Comparison of ENCODE assay signal across 8 cellular contexts in the genomic region with DNA sequence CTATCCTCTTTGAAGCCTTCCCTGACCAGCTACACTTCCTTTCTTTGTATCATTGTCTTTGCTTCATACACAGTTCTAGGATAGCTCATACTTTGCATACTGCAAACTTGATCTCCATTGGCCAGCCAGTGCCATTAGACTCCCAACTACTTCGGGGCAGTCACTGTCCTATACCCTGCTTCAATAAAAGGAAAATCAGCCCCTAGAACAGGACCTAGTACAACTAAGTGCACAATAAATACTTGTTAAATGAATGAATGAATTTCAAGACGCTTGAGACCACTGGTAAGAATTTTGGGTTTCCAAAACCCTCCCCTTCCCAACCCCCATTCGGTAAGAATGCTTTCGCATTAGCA. TPM values are rescaled to one million over a fixed set of nuclear protein-coding genes. Genes with fewer than 3 reads are reported as not detected.
A peak's percentile ranks its signal among the peaks of the same experiment; 100 is the strongest.
DNase-seq lines count a peak whose midpoint lies in the region; ATAC-seq and TF ChIP-seq lines count a peak whose summit lies in the region.

No MANE protein-coding gene starts in this region.

- H3K27ac ChIP-seq in cardiac muscle cell, result no peak overlapping the region
- peak overlapping the region in 3 of 5 donors; percentile 49 to 79 (median 70) for H3K27ac ChIP-seq in adrenal gland
- peak overlapping the region in 1 of 3 donors; percentile 35 for H3K27ac ChIP-seq in right lobe of liver
- peak overlapping the region; percentile 72 to 81 (median 80) for H3K27ac ChIP-seq in upper lobe of left lung

- no peaks in the 10 kb centered on the region for H3K9me3 ChIP-seq in cardiac muscle cell (ENCODE audit: low read depth)
- no peaks in the 10 kb centered on the region for H3K9me3 ChIP-seq in adrenal gland (replicated peaks in 1 of 3)
- no peaks in the 10 kb centered on the region for H3K9me3 ChIP-seq in right lobe of liver
- H3K9me3 ChIP-seq in upper lobe of left lung, result no peaks in the 10 kb centered on the region

- TF ChIP-seq CTCF in cardiac muscle cell (IDR thresholded peaks at IDR 0.05; ENCODE audit: low read depth, low read length) (no peak), adrenal gland (IDR thresholded peaks at IDR 0.05) (no peak), right lobe of liver (IDR thresholded peaks at IDR 0.05) (no peak), upper lobe of left lung (IDR thresholded peaks at IDR 0.05) (no peak)

- intact Hi-C loops in Right ventricle myocardium inferior (cut with DNase I) (no loop called here), adrenal gland (cut with DNase I) (no loop called here), right lobe of liver (cut with DNase I) (no loop called here)

- H3K4me3 ChIP-seq in cardiac muscle cell (peak overlapping the region; percentile 72), adrenal gland (peak overlapping the region in 3 of 4 donors; percentile 82 to 97 (median 92)), right lobe of liver (peak overlapping the region; percentile 93 to 98 (median 96)), upper lobe of left lung (peak overlapping the region; percentile 65 to 89 (median 70))

- H3K4me1 ChIP-seq in cardiac muscle cell (ENCODE audit: low read depth) (no peaks in the 10 kb centered on the region), adrenal gland (replicated peaks in 1 of 2) (peaks cover 7 to 14% of the 10 kb centered on the region in 2 donors), right lobe of liver (peaks cover 0 to 21% (median 5%) of the 10 kb centered on the region in 4 donors), upper lobe of left lung (peaks cover 9 to 20% (median 16%) of the 10 kb centered on the region in 4 donors)

- H3K27me3 ChIP-seq in cardiac muscle cell (peaks cover 41% of the 10 kb centered on the region), adrenal gland (no peaks in the 10 kb centered on the region), right lobe of liver (no peaks in the 10 kb centered on the region), upper lobe of left lung (no peaks in the 10 kb centered on the region)

- DNase-seq in cardiac muscle cell (ENCODE audit: low read depth in 1 of 2, low spot score in 1 of 2), result no peak
- no peak for DNase-seq in Right ventricle myocardium inferior (ENCODE audit: missing footprints)
- no peak for DNase-seq in adrenal gland
- DNase-seq in right lobe of liver, result no peak
- no peak for DNase-seq in upper lobe of left lung
- no peak for DNase-seq in GM19238 (ENCODE audit: insufficient read length, low spot score)
- no peak for DNase-seq in HuH-7.5 (ENCODE audit: low spot score)

- WGBS in adrenal gland, 4 donors, result 8 to 13% (median 8%) methylated on average over 3 to 4 of the region's 4 CpGs
- 4% methylated on average over 4 of the region's 4 CpGs for WGBS in right lobe of liver (ENCODE audit: insufficient coverage, low coverage, low lambda C conversion rate, missing lambda C conversion rate)
- WGBS in upper lobe of left lung, 2 donors, result 14 to 17% methylated on average over 4 of the region's 4 CpGs

- TF ChIP-seq EP300 in upper lobe of left lung (IDR thresholded peaks at IDR 0.05), result no peak

- ATAC-seq in Right ventricle myocardium inferior, result no peak
- no peak for ATAC-seq in right lobe of liver
- ATAC-seq in upper lobe of left lung (ENCODE audit: low FRiP score in 2 of 2), result no peak
- ATAC-seq in HG02623 (IDR thresholded peaks at IDR 0.05; ENCODE audit: unreplicated experiment), result no peak

- no peaks in the 10 kb centered on the region for H3K36me3 ChIP-seq in cardiac muscle cell
- peaks cover 0 to 2% of the 10 kb centered on the region in 2 donors for H3K36me3 ChIP-seq in adrenal gland (replicated peaks in 1 of 2)
- no peaks in the 10 kb centered on the region for H3K36me3 ChIP-seq in right lobe of liver
- H3K36me3 ChIP-seq in upper lobe of left lung, result peaks cover 0 to 8% (median under 1%) of the 10 kb centered on the region in 4 donors

- TF ChIP-seq POLR2A in adrenal gland (IDR thresholded peaks at IDR 0.05), result no peak
- TF ChIP-seq POLR2A in right lobe of liver (IDR thresholded peaks at IDR 0.05), result no peak
- no peak for TF ChIP-seq POLR2A in upper lobe of left lung (IDR thresholded peaks at IDR 0.05)

RNA-seq across cellular contexts. Expression of a gene that starts 0.5 kb away (rescaled TPM):
- total RNA-seq in cardiac muscle cell (15.1 and 23.5 TPM in 2 replicates), Right ventricle myocardium inferior (13.1 TPM), adrenal gland (10 to 100 TPM; 21.9 to 75.9 (median 30.9) TPM), right lobe of liver (10 to 100 TPM; 11.3 to 27.6 (median 12.8) TPM), upper lobe of left lung (10 to 100 TPM; 13.4 to 56.7 (median 30.7) TPM)
- polyA plus RNA-seq in cardiac muscle cell (20.4 and 25.5 TPM in 2 replicates), adrenal gland (10 to 100 TPM in 1 of 3 donors, 1 to 10 TPM in 2; 8.1 to 31.5 (median 8.6) TPM)

RNA-seq across cellular contexts. Expression of a gene that starts 14.1 kb away (rescaled TPM):
- total RNA-seq in cardiac muscle cell (52.1 and 59.0 TPM in 2 replicates), Right ventricle myocardium inferior (23.8 TPM), adrenal gland (10 to 100 TPM; 21.4 to 59.7 (median 47.6) TPM), right lobe of liver (1 to 10 TPM in 5 of 6 experiments, under 1 TPM in 1; 0.86 to 2.7 (median 1.9) TPM), upper lobe of left lung (10 to 100 TPM; 12.8 to 44.0 (median 21.1) TPM)
- polyA plus RNA-seq in cardiac muscle cell (44.5 and 46.6 TPM in 2 replicates), adrenal gland (100 to 1,000 TPM in 1 of 3 donors, 10 to 100 TPM in 2; 20.4 to 136 (median 98.9) TPM)

RNA-seq across cellular contexts. Expression of a gene that starts 20.7 kb away (rescaled TPM):
- 22.3 and 38.6 TPM in 2 replicates for total RNA-seq in cardiac muscle cell
- polyA plus RNA-seq in cardiac muscle cell, result 2.0 and 3.5 TPM in 2 replicates
- total RNA-seq in Right ventricle myocardium inferior, result 13.0 TPM
- 10 to 100 TPM in 4 of 8 donors, 1 to 10 TPM in 4; 4.9 to 15.9 (median 9.9) TPM for total RNA-seq in adrenal gland
- polyA plus RNA-seq in adrenal gland, result 10 to 100 TPM in 2 of 3 donors, 1 to 10 TPM in 1; 5.3 to 86.4 (median 34.4) TPM
- total RNA-seq in right lobe of liver, result 1 to 10 TPM in 5 of 6 experiments, under 1 TPM in 1; 0.92 to 2.0 (median 1.3) TPM
- 10 to 100 TPM in 2 of 6 donors, 1 to 10 TPM in 4; 6.6 to 78.6 (median 8.2) TPM for total RNA-seq in upper lobe of left lung

RNA-seq across cellular contexts. Expression of a gene that starts 40.7 kb away (rescaled TPM):
- total RNA-seq in cardiac muscle cell (0.36 and 0.49 TPM in 2 replicates), Right ventricle myocardium inferior (0.05 TPM), adrenal gland (1 to 10 TPM in 3 of 8 donors, under 1 TPM in 4, not detected in 1; 0.32 to 7.6 (median 0.61) TPM), right lobe of liver (under 1 TPM in 1 of 6 experiments, not detected in 5; 0.02 TPM), upper lobe of left lung (under 1 TPM in 5 of 6 donors, not detected in 1; 0.06 to 0.39 (median 0.20) TPM)
- polyA plus RNA-seq in cardiac muscle cell (0.05 and 0.11 TPM in 2 replicates), adrenal gland (1 to 10 TPM; 1.9 to 7.4 (median 5.6) TPM)

RNA-seq across cellular contexts. Expression of a gene that starts 42.5 kb away (rescaled TPM):
- total RNA-seq in cardiac muscle cell, result 0.32 TPM in 1 of 2 replicates, not detected in the other
- 0.29 TPM in 1 of 2 replicates, not detected in the other for polyA plus RNA-seq in cardiac muscle cell
- total RNA-seq in Right ventricle myocardium inferior, result 7.3 TPM
- total RNA-seq in adrenal gland, result 1 to 10 TPM in 4 of 8 donors, under 1 TPM in 4; 0.17 to 7.4 (median 0.94) TPM
- 1 to 10 TPM; 1.0 to 1.3 (median 1.3) TPM for polyA plus RNA-seq in adrenal gland
- 1 to 10 TPM in 3 of 6 experiments, under 1 TPM in 3; 0.44 to 3.6 (median 0.78) TPM for total RNA-seq in right lobe of liver
- 1 to 10 TPM in 1 of 6 donors, under 1 TPM in 5; under 0.01 to 2.6 (median 0.80) TPM for total RNA-seq in upper lobe of left lung
